In genomic region chr17:81821603-81822311, GRCh38 we compare ENCODE assay signal across 8 cellular contexts. TPM values are rescaled to one million over a fixed set of nuclear protein-coding genes. Genes with fewer than 3 reads are reported as not detected.
DNase-seq lines count a peak whose midpoint lies in the region; ATAC-seq, FAIRE-seq and TF ChIP-seq lines count a peak whose summit lies in the region.

No MANE protein-coding gene starts in this region.

- H3K4me3 ChIP-seq in fibroblast of the aortic adventitia (ENCODE audit: low read depth, low read length) (no peak overlapping the region), ovary (no peak overlapping the region)

- no peaks in the 10 kb centered on the region for H3K27me3 ChIP-seq in ovary

- 41 to 47% (median 44%) methylated on average over 19 to 20 of the region's 20 CpGs for WGBS in ovary, 3 donors

- H3K27ac ChIP-seq in ovary = peak overlapping the region in 1 of 2 donors; percentile 46

- ATAC-seq in GM18517 (IDR thresholded peaks at IDR 0.05; ENCODE audit: unreplicated experiment) = no peak

- intact Hi-C loops in ovary (cut with DNase I) = no loop called here

- H3K4me1 ChIP-seq in ovary (ENCODE audit: insufficient read depth) = peaks cover 6% of the 10 kb centered on the region

- H3K9me3 ChIP-seq in ovary = no peaks in the 10 kb centered on the region

- TF ChIP-seq POLR2A in ovary (IDR thresholded peaks at IDR 0.05) (no peak), GM12891 (IDR thresholded peaks at IDR 0.05; ENCODE audit: low read depth, low read length) (no peak)

- TF ChIP-seq EP300 in ovary (IDR thresholded peaks at IDR 0.05) = no peak

- H3K36me3 ChIP-seq in ovary = no peaks in the 10 kb centered on the region

- DNase-seq in ELF-1 (ENCODE audit: low read depth, low spot score) = peak; percentile 79
- peak; percentile 94 for DNase-seq in MV-4-11 (lab: John Stamatoyannopoulos, UW)
- DNase-seq in UCSD-AML1 (lab: John Stamatoyannopoulos, UW; ENCODE audit: unreplicated experiment) = peak; percentile 87
- peak; percentile 55 for DNase-seq in fibroblast of the aortic adventitia (ENCODE audit: low read depth)
- DNase-seq in ovary = peak; percentile 58 to 82 (median 68)
- DNase-seq in GM12891 (ENCODE audit: insufficient read length, low spot score) = no peak
- no peak for DNase-seq in NK-92 (lab: John Stamatoyannopoulos, UW; ENCODE audit: unreplicated experiment)

- no peak for FAIRE-seq in GM12891 (lab: Jason Lieb, UNC)

- TF ChIP-seq CTCF in fibroblast of the aortic adventitia (IDR thresholded peaks at IDR 0.05; ENCODE audit: insufficient read depth, low read length) = peak; percentile 58
- TF ChIP-seq CTCF in ovary (IDR thresholded peaks at IDR 0.05) = no peak

TF ChIP-seq in GM12891, 5 proteins besides CTCF, POLR2A, EP300 and RAD21:
- no peak for TF ChIP-seq POU2F2 (IDR thresholded peaks at IDR 0.05; ENCODE audit: low read depth, low read length)
- TF ChIP-seq PAX5 (IDR thresholded peaks at IDR 0.05; ENCODE audit: insufficient read depth, low read length, severe bottlenecking) = no peak
- no peak for TF ChIP-seq POLR2AphosphoS5 (IDR thresholded peaks at IDR 0.05; ENCODE audit: low read depth, low read length)

RNA-seq across cellular contexts. Expression of gene MCRIP1, which starts 11.3 kb away (rescaled TPM):
- total RNA-seq in fibroblast of the aortic adventitia (ENCODE audit: low replicate concordance) (130 and 195 TPM in 2 replicates), ovary (100 to 1,000 TPM in 3 of 7 donors, 10 to 100 TPM in 4; 81.1 to 135 (median 97.0) TPM)
- 100 to 1,000 TPM in 1 of 2 donors, under 1 TPM in 1; 0.30 to 129 TPM for polyA plus RNA-seq in ovary
- 42.9 TPM for polyA plus RNA-seq in GM12891 (2012; ENCODE audit: low read depth, missing spikeins)

RNA-seq across cellular contexts. Expression of gene PPP1R27, which starts 13.1 kb away (rescaled TPM):
- total RNA-seq in fibroblast of the aortic adventitia (ENCODE audit: low replicate concordance) (not detected in 2 replicates), ovary (not detected)
- under 1 TPM in 1 of 2 donors, not detected in 1; 0.22 TPM for polyA plus RNA-seq in ovary
- polyA plus RNA-seq in GM12891 (2012; ENCODE audit: low read depth, missing spikeins) = 2.4 TPM

RNA-seq across cellular contexts. Expression of gene GCGR, which starts 17.8 kb away (rescaled TPM):
- total RNA-seq in fibroblast of the aortic adventitia (ENCODE audit: low replicate concordance) (not detected in 2 replicates), ovary (not detected)
- not detected for polyA plus RNA-seq in ovary
- not detected for polyA plus RNA-seq in GM12891 (2012; ENCODE audit: low read depth, missing spikeins)

RNA-seq across cellular contexts. Expression of gene P4HB, which starts 38.6 kb away (rescaled TPM):
- total RNA-seq in fibroblast of the aortic adventitia (ENCODE audit: low replicate concordance) = 763 and 1,500 TPM in 2 replicates
- total RNA-seq in ovary = 100 to 1,000 TPM; 230 to 435 (median 312) TPM
- 1,000 to 10,000 TPM in 1 of 2 donors, 100 to 1,000 TPM in 1; 222 to 2,080 TPM for polyA plus RNA-seq in ovary
- 414 TPM for polyA plus RNA-seq in GM12891 (2012; ENCODE audit: low read depth, missing spikeins)

RNA-seq across cellular contexts. Expression of gene ARHGDIA, which starts 49.4 kb away (rescaled TPM):
- total RNA-seq in fibroblast of the aortic adventitia (ENCODE audit: low replicate concordance) (95.1 and 149 TPM in 2 replicates), ovary (100 to 1,000 TPM in 6 of 7 donors, 10 to 100 TPM in 1; 52.0 to 455 (median 318) TPM)
- polyA plus RNA-seq in ovary = 100 to 1,000 TPM in 1 of 2 donors, 10 to 100 TPM in 1; 65.8 to 158 TPM
- polyA plus RNA-seq in GM12891 (2012; ENCODE audit: low read depth, missing spikeins) = 203 TPM

Comparison
In these comparisons a context has a peak if more than half of its experiments do, and no peak if none do; other contexts are left out.
1. DNase-seq: peak in ELF-1 (single experiment), MV-4-11 (single experiment), UCSD-AML1 (single experiment), fibroblast of the aortic adventitia (single experiment) and ovary (5 of 5); none in GM12891 (single experiment) and NK-92 (single experiment).